Comparison of ENCODE assay signal across 1 cellular context in the genomic region with DNA sequence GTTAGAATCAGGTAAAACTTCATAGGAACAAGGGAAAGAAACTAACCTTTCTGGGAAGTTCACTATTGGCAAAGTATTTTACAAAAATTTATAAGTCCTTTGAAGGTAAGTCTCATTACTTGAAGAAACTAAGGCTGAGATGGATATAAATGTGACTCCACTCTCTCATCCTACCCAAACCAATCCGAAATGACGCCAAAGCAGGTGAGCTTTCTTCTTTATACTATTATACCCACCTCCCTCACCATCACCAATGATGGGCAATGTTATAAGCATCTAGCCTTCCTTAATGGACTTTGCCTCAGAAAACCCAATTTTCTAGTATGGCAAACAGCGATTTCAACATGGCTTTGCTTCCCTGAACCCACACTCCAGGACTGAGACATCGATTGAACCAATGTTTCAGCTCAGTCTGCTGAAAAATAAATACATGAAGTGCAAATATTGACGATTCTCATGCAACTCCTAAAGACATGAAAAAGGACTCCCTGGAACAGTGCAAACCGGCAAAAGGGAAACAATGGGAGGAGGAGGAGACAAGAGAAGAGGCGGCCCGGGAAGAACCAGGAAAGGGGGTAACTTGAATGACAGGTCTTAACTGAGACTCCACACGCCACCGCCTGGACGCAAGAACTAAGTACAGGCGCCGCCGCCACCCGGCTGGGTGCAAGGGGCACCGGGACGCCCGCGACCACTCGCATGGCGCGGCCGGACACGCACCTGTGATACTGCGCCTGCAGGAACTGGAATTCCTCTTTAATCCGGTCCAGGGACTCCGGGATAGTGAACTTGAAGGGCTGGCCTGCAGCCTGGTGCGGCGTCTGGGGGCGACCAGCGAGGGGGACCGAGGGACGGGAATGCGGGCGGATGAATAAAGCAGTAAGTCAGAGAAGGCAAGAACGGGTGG.
A peak's percentile ranks its signal among the peaks of the same experiment; 100 is the strongest.
TF ChIP-seq lines count a peak whose summit lies in the region.

No MANE protein-coding gene starts in this region.

TF ChIP-seq in HepG2, 621 proteins besides CTCF, POLR2A, EP300 and RAD21 (continued from another document and continues in another):
- TF ChIP-seq, protein P1, sequence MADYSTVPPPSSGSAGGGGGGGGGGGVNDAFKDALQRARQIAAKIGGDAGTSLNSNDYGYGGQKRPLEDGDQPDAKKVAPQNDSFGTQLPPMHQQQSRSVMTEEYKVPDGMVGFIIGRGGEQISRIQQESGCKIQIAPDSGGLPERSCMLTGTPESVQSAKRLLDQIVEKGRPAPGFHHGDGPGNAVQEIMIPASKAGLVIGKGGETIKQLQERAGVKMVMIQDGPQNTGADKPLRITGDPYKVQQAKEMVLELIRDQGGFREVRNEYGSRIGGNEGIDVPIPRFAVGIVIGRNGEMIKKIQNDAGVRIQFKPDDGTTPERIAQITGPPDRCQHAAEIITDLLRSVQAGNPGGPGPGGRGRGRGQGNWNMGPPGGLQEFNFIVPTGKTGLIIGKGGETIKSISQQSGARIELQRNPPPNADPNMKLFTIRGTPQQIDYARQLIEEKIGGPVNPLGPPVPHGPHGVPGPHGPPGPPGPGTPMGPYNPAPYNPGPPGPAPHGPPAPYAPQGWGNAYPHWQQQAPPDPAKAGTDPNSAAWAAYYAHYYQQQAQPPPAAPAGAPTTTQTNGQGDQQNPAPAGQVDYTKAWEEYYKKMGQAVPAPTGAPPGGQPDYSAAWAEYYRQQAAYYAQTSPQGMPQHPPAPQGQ (CRISPR knock-in tag; IDR thresholded peaks at IDR 0.05; ENCODE audit: borderline replicate concordance): 0 out of 2 replicates have a peak, but pooled peaks have one; percentile 40
- TF ChIP-seq NFYC (CRISPR knock-in tag; IDR thresholded peaks at IDR 0.05): peak; percentile 75
- no peak; the same call in 1 of the 2 replicates for TF ChIP-seq ZNF7 (CRISPR knock-in tag; IDR thresholded peaks at IDR 0.05)
- TF ChIP-seq JUND (CRISPR knock-in tag; IDR thresholded peaks at IDR 0.05): no peak
- no peak for TF ChIP-seq ZNF530 (CRISPR knock-in tag; IDR thresholded peaks at IDR 0.05; ENCODE audit: low read depth)
- peak; percentile 54 for TF ChIP-seq ZBTB21 (CRISPR knock-in tag; IDR thresholded peaks at IDR 0.05)
- TF ChIP-seq, protein P2, sequence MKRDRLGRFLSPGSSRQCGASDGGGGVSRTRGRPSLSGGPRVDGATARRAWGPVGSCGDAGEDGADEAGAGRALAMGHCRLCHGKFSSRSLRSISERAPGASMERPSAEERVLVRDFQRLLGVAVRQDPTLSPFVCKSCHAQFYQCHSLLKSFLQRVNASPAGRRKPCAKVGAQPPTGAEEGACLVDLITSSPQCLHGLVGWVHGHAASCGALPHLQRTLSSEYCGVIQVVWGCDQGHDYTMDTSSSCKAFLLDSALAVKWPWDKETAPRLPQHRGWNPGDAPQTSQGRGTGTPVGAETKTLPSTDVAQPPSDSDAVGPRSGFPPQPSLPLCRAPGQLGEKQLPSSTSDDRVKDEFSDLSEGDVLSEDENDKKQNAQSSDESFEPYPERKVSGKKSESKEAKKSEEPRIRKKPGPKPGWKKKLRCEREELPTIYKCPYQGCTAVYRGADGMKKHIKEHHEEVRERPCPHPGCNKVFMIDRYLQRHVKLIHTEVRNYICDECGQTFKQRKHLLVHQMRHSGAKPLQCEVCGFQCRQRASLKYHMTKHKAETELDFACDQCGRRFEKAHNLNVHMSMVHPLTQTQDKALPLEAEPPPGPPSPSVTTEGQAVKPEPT (CRISPR knock-in tag; IDR thresholded peaks at IDR 0.05; ENCODE audit: low read depth): no peak
- no peak for TF ChIP-seq ZNF260 (CRISPR knock-in tag; IDR thresholded peaks at IDR 0.05; ENCODE audit: borderline replicate concordance, low read depth)
- TF ChIP-seq ZMYM3 (CRISPR knock-in tag; IDR thresholded peaks at IDR 0.05): peak; percentile 66; the same call in 1 of the 2 replicates
- peak; percentile 11; the same call in 1 of the 2 replicates for TF ChIP-seq BORCS8-MEF2B (CRISPR knock-in tag; IDR thresholded peaks at IDR 0.05)
- TF ChIP-seq JUN (CRISPR knock-in tag; IDR thresholded peaks at IDR 0.05): peak; percentile 76; the same call in 1 of the 2 replicates
- TF ChIP-seq, protein P3, sequence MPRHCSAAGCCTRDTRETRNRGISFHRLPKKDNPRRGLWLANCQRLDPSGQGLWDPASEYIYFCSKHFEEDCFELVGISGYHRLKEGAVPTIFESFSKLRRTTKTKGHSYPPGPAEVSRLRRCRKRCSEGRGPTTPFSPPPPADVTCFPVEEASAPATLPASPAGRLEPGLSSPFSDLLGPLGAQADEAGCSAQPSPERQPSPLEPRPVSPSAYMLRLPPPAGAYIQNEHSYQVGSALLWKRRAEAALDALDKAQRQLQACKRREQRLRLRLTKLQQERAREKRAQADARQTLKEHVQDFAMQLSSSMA (CRISPR knock-in tag; IDR thresholded peaks at IDR 0.05): no peak
- TF ChIP-seq, protein P4, sequence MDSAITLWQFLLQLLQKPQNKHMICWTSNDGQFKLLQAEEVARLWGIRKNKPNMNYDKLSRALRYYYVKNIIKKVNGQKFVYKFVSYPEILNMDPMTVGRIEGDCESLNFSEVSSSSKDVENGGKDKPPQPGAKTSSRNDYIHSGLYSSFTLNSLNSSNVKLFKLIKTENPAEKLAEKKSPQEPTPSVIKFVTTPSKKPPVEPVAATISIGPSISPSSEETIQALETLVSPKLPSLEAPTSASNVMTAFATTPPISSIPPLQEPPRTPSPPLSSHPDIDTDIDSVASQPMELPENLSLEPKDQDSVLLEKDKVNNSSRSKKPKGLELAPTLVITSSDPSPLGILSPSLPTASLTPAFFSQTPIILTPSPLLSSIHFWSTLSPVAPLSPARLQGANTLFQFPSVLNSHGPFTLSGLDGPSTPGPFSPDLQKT (CRISPR knock-in tag; IDR thresholded peaks at IDR 0.05; ENCODE audit: borderline replicate concordance): no peak
- peak; percentile 57 for TF ChIP-seq DMAP1 (CRISPR knock-in tag; IDR thresholded peaks at IDR 0.05)
- no peak for TF ChIP-seq TAF1 (CRISPR knock-in tag; IDR thresholded peaks at IDR 0.05)
- no peak for TF ChIP-seq ZNF781 (CRISPR knock-in tag; IDR thresholded peaks at IDR 0.05; ENCODE audit: borderline replicate concordance, not compliant biosample characterization)
- TF ChIP-seq ZNF441 (CRISPR knock-in tag; IDR thresholded peaks at IDR 0.05; ENCODE audit: borderline replicate concordance): no peak
- no peak for TF ChIP-seq DNMT1 (CRISPR knock-in tag; IDR thresholded peaks at IDR 0.05)
- TF ChIP-seq ZNF446 (CRISPR knock-in tag; IDR thresholded peaks at IDR 0.05): no peak
- TF ChIP-seq ZFX (CRISPR knock-in tag; IDR thresholded peaks at IDR 0.05; ENCODE audit: low read depth): 0 out of 2 replicates have a peak, but pooled peaks have one; percentile 1
- no peak; the same call in 1 of the 2 replicates for TF ChIP-seq ZNF24 (IDR thresholded peaks at IDR 0.05)
- TF ChIP-seq, protein P5, sequence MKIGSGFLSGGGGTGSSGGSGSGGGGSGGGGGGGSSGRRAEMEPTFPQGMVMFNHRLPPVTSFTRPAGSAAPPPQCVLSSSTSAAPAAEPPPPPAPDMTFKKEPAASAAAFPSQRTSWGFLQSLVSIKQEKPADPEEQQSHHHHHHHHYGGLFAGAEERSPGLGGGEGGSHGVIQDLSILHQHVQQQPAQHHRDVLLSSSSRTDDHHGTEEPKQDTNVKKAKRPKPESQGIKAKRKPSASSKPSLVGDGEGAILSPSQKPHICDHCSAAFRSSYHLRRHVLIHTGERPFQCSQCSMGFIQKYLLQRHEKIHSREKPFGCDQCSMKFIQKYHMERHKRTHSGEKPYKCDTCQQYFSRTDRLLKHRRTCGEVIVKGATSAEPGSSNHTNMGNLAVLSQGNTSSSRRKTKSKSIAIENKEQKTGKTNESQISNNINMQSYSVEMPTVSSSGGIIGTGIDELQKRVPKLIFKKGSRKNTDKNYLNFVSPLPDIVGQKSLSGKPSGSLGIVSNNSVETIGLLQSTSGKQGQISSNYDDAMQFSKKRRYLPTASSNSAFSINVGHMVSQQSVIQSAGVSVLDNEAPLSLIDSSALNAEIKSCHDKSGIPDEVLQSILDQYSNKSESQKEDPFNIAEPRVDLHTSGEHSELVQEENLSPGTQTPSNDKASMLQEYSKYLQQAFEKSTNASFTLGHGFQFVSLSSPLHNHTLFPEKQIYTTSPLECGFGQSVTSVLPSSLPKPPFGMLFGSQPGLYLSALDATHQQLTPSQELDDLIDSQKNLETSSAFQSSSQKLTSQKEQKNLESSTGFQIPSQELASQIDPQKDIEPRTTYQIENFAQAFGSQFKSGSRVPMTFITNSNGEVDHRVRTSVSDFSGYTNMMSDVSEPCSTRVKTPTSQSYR (CRISPR knock-in tag; IDR thresholded peaks at IDR 0.05; ENCODE audit: borderline replicate concordance): peak; percentile 82; the same call in 1 of the 2 replicates
- TF ChIP-seq ZMYM4 (CRISPR knock-in tag; IDR thresholded peaks at IDR 0.05): peak; percentile 87
- TF ChIP-seq GATAD2A (CRISPR knock-in tag; IDR thresholded peaks at IDR 0.05): peak; percentile 98
- TF ChIP-seq, protein P6, sequence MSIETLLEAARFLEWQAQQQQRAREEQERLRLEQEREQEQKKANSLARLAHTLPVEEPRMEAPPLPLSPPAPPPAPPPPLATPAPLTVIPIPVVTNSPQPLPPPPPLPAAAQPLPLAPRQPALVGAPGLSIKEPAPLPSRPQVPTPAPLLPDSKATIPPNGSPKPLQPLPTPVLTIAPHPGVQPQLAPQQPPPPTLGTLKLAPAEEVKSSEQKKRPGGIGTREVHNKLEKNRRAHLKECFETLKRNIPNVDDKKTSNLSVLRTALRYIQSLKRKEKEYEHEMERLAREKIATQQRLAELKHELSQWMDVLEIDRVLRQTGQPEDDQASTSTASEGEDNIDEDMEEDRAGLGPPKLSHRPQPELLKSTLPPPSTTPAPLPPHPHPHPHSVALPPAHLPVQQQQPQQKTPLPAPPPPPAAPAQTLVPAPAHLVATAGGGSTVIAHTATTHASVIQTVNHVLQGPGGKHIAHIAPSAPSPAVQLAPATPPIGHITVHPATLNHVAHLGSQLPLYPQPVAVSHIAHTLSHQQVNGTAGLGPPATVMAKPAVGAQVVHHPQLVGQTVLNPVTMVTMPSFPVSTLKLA (IDR thresholded peaks at IDR 0.05): peak; percentile 66
- no peak for TF ChIP-seq ZNF335 (CRISPR knock-in tag; IDR thresholded peaks at IDR 0.05)
- peak; percentile 56 for TF ChIP-seq ATF7-NPFF (CRISPR knock-in tag; IDR thresholded peaks at IDR 0.05; ENCODE audit: low read depth)
- TF ChIP-seq ZNF709 (CRISPR knock-in tag; IDR thresholded peaks at IDR 0.05): no peak
- TF ChIP-seq, protein P7, sequence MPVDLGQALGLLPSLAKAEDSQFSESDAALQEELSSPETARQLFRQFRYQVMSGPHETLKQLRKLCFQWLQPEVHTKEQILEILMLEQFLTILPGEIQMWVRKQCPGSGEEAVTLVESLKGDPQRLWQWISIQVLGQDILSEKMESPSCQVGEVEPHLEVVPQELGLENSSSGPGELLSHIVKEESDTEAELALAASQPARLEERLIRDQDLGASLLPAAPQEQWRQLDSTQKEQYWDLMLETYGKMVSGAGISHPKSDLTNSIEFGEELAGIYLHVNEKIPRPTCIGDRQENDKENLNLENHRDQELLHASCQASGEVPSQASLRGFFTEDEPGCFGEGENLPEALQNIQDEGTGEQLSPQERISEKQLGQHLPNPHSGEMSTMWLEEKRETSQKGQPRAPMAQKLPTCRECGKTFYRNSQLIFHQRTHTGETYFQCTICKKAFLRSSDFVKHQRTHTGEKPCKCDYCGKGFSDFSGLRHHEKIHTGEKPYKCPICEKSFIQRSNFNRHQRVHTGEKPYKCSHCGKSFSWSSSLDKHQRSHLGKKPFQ (CRISPR knock-in tag; IDR thresholded peaks at IDR 0.05; ENCODE audit: insufficient replicate concordance): peak; percentile 64
- TF ChIP-seq HDAC6 (IDR thresholded peaks at IDR 0.05; ENCODE audit: low read depth, low read length): no peak
- no peak for TF ChIP-seq CC2D1A (CRISPR knock-in tag; IDR thresholded peaks at IDR 0.05)
- TF ChIP-seq ZNF567 (CRISPR knock-in tag; IDR thresholded peaks at IDR 0.05; ENCODE audit: borderline replicate concordance): no peak
- TF ChIP-seq MIER2 (CRISPR knock-in tag; IDR thresholded peaks at IDR 0.05): peak; percentile 84
- TF ChIP-seq MTA1 (CRISPR knock-in tag; IDR thresholded peaks at IDR 0.05; ENCODE audit: borderline replicate concordance): peak; percentile 25
- no peak for TF ChIP-seq NBN (conservative IDR thresholded peaks at IDR 0.05)
- no peak for TF ChIP-seq PHB2 (IDR thresholded peaks at IDR 0.05; ENCODE audit: partially characterized antibody)
- no peak for TF ChIP-seq THYN1 (CRISPR knock-in tag; IDR thresholded peaks at IDR 0.05; ENCODE audit: borderline replicate concordance, low read depth)
- TF ChIP-seq, protein P8, sequence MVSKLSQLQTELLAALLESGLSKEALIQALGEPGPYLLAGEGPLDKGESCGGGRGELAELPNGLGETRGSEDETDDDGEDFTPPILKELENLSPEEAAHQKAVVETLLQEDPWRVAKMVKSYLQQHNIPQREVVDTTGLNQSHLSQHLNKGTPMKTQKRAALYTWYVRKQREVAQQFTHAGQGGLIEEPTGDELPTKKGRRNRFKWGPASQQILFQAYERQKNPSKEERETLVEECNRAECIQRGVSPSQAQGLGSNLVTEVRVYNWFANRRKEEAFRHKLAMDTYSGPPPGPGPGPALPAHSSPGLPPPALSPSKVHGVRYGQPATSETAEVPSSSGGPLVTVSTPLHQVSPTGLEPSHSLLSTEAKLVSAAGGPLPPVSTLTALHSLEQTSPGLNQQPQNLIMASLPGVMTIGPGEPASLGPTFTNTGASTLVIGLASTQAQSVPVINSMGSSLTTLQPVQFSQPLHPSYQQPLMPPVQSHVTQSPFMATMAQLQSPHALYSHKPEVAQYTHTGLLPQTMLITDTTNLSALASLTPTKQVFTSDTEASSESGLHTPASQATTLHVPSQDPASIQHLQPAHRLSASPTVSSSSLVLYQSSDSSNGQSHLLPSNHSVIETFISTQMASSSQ (IDR thresholded peaks at IDR 0.05; ENCODE audit: low read depth): peak; percentile 73
- TF ChIP-seq, protein P8 (CRISPR knock-in tag; IDR thresholded peaks at IDR 0.05; ENCODE audit: borderline replicate concordance): peak; percentile 90; the same call in 1 of the 2 replicates
- no peak; the same call in 1 of the 2 replicates for TF ChIP-seq MED13 (CRISPR knock-in tag; IDR thresholded peaks at IDR 0.05)
- no peak; the same call in 1 of the 2 replicates for TF ChIP-seq ZNF891 (CRISPR knock-in tag; IDR thresholded peaks at IDR 0.05)
- TF ChIP-seq POGZ (CRISPR knock-in tag; IDR thresholded peaks at IDR 0.05): peak; percentile 85; the same call in 1 of the 2 replicates
- no peak for TF ChIP-seq AHR (CRISPR knock-in tag; IDR thresholded peaks at IDR 0.05)
- TF ChIP-seq, protein P9, sequence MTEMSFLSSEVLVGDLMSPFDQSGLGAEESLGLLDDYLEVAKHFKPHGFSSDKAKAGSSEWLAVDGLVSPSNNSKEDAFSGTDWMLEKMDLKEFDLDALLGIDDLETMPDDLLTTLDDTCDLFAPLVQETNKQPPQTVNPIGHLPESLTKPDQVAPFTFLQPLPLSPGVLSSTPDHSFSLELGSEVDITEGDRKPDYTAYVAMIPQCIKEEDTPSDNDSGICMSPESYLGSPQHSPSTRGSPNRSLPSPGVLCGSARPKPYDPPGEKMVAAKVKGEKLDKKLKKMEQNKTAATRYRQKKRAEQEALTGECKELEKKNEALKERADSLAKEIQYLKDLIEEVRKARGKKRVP (CRISPR knock-in tag; IDR thresholded peaks at IDR 0.05): peak in 1 of 2 experiments; percentile 95; a peak in 2 of 4 replicates
